ENCODE assay signal across 11 cellular contexts in genomic region chr15:40252141-40252437, GRCh38. TPM values are rescaled to one million over a fixed set of nuclear protein-coding genes. Genes with fewer than 3 reads are reported as not detected.
DNase-seq lines count a peak whose midpoint lies in the region; ATAC-seq, FAIRE-seq and TF ChIP-seq lines count a peak whose summit lies in the region.
"Had no signal": no experiment of that assay in that cellular context is flagged by ENCODE, and none has a peak within 500 bp of the region (broad histone marks: within the 10 kb centered on the region; RNA-seq: fewer than 3 reads in every experiment).

No MANE protein-coding gene starts in this region.

- H4K20me1 ChIP-seq in keratinocyte (ENCODE audit: control insufficient read depth, extremely low read depth, insufficient read depth, low read length), result peaks cover 4% of the 10 kb centered on the region

- intact Hi-C loops in spleen (cut with DNase I; ENCODE audit: low total_unique reads), result no loop called here

- H3K79me2 ChIP-seq in keratinocyte (ENCODE audit: control insufficient read depth, insufficient read depth, low read length), result peaks cover 3% of the 10 kb centered on the region

- dilution Hi-C loops in keratinocyte (cut with MboI; ENCODE audit: extremely low pct_ligation_motif_present, low sequenced_read_pairs), result no loop called here

- peaks cover 31% of the 10 kb centered on the region for H3K27me3 ChIP-seq in H7 (ENCODE audit: control insufficient read depth, insufficient read depth, low read length)
- H3K27me3 ChIP-seq in keratinocyte (ENCODE audit: control insufficient read depth, extremely low read depth, insufficient read depth, low read length), result no peaks in the 10 kb centered on the region
- peaks cover 0 to 57% (median 32%) of the 10 kb centered on the region in 7 donors for H3K27me3 ChIP-seq in spleen (replicated peaks in 1 of 7)

- WGBS in spleen, 5 donors, result 40 to 56% (median 48%) methylated on average over 8 to 27 of the region's 27 CpGs

- no peak for DNase-seq in H7
- no peak for DNase-seq in central memory CD8-positive, alpha-beta T cell (ENCODE audit: low spot score in 2 of 2)
- no peak for DNase-seq in keratinocyte (ENCODE audit: low read depth, low spot score)
- no peak for DNase-seq in spleen
- no peak for DNase-seq in GF-D8 (lab: John Stamatoyannopoulos, UW)
- DNase-seq: brain microvascular endothelial cell, IMR-90 had no signal

- H3K9me3 ChIP-seq in keratinocyte (ENCODE audit: control insufficient read depth, low read depth, low read length) (no peaks in the 10 kb centered on the region), spleen (no peaks in the 10 kb centered on the region)
- H3K9me3 ChIP-seq: SK-N-SH had no signal

- peaks cover 26% of the 10 kb centered on the region for H3K27me3 Mint-ChIP-seq in central memory CD8-positive, alpha-beta T cell

- no peak overlapping the region for H3K9ac ChIP-seq in keratinocyte (ENCODE audit: control insufficient read depth, extremely low read depth, insufficient read depth, low read length)
- H3K9ac ChIP-seq: SK-N-SH had no signal

- H3K4me1 ChIP-seq in keratinocyte (ENCODE audit: control insufficient read depth, extremely low read depth, insufficient read depth, low read length), result peaks cover 41% of the 10 kb centered on the region
- peaks cover 0 to 22% (median 18%) of the 10 kb centered on the region in 6 donors for H3K4me1 ChIP-seq in spleen

- FAIRE-seq in keratinocyte (lab: Jason Lieb, UNC), result no peak

- ATAC-seq in central memory CD8-positive, alpha-beta T cell (replicated peaks; ENCODE audit: extremely low read depth, poor library complexity, severe bottlenecking), result no peak
- ATAC-seq in HG03442 (IDR thresholded peaks at IDR 0.05; ENCODE audit: unreplicated experiment), result no peak
- ATAC-seq in HG02642 (IDR thresholded peaks at IDR 0.05; ENCODE audit: poor library complexity, unreplicated experiment), result no peak
- no peak for ATAC-seq in GM21381 (IDR thresholded peaks at IDR 0.05; ENCODE audit: unreplicated experiment)

- no peak overlapping the region for H3K27ac Mint-ChIP-seq in central memory CD8-positive, alpha-beta T cell (ENCODE audit: low read depth)

- H3K36me3 Mint-ChIP-seq in central memory CD8-positive, alpha-beta T cell (ENCODE audit: insufficient read depth), result peaks cover 2% of the 10 kb centered on the region

- H3K4me3 ChIP-seq in H7 (ENCODE audit: insufficient read depth, low read depth, low read length) (peak overlapping the region; percentile 58), keratinocyte (ENCODE audit: control insufficient read depth in 2 of 3, extremely low read depth in 1 of 3, insufficient read depth in 2 of 3, low read depth in 1 of 3, low read length in 3 of 3) (no peak overlapping the region), spleen (peak overlapping the region in 7 of 8 donors; percentile 37 to 74 (median 49))

- no peaks in the 10 kb centered on the region for H3K9me3 Mint-ChIP-seq in central memory CD8-positive, alpha-beta T cell

- TF ChIP-seq CTCF in keratinocyte (optimal IDR thresholded peaks at IDR 0.05 in 1 of 3, IDR thresholded peaks at IDR 0.05 in 1 of 3, conservative IDR thresholded peaks at IDR 0.05 in 1 of 3; ENCODE audit: extremely low read depth in 1 of 3, insufficient read depth in 2 of 3, low read length in 3 of 3) (no peak), spleen (IDR thresholded peaks at IDR 0.05 in 8 of 11, conservative IDR thresholded peaks at IDR 0.05 in 3 of 11) (no peak)

- no peak overlapping the region for H2AFZ ChIP-seq in keratinocyte (ENCODE audit: control insufficient read depth, low read length)

- peak overlapping the region; percentile 59 for H3K4me3 Mint-ChIP-seq in central memory CD8-positive, alpha-beta T cell

- no peak overlapping the region for H3K27ac ChIP-seq in keratinocyte (ENCODE audit: control insufficient read depth, insufficient read depth, low read length)
- no peak overlapping the region for H3K27ac ChIP-seq in spleen
- H3K27ac ChIP-seq: brain microvascular endothelial cell had no signal

- peak overlapping the region; percentile 62 for H3K4me2 ChIP-seq in keratinocyte (ENCODE audit: control insufficient read depth, extremely low read depth, insufficient read depth, low read depth, low read length)

- H3K9me1 ChIP-seq in keratinocyte (ENCODE audit: control insufficient read depth, extremely low read depth, insufficient read depth, low read length), result no peaks in the 10 kb centered on the region

- no peaks in the 10 kb centered on the region; the same call in none of the 2 replicates for H3K36me3 ChIP-seq in H7 (replicated peaks; ENCODE audit: control insufficient read depth, insufficient read depth, low read length)
- peaks cover 20 to 22% of the 10 kb centered on the region in 2 experiments for H3K36me3 ChIP-seq in keratinocyte (ENCODE audit: control insufficient read depth in 2 of 2, extremely low read depth in 1 of 2, insufficient read depth in 2 of 2, low read length in 2 of 2)
- H3K36me3 ChIP-seq in spleen, result no peaks in the 10 kb centered on the region
- H3K36me3 ChIP-seq: brain microvascular endothelial cell had no signal

- no peak for TF ChIP-seq POLR2A in spleen (IDR thresholded peaks at IDR 0.05)

- peaks cover 22% of the 10 kb centered on the region for H3K4me1 Mint-ChIP-seq in central memory CD8-positive, alpha-beta T cell

RNA-seq across cellular contexts. Expression of gene PAK6, which starts 13.2 kb away (rescaled TPM):
- total RNA-seq in H7 (2014; rRNA removed; shearing (Covaris generic)), result 4.9 and 8.4 TPM in 2 replicates
- polyA plus RNA-seq in keratinocyte (9.6 to 19.2 TPM (median 11.5 TPM) in 3 replicates), spleen (under 1 TPM; 0.24 to 0.46 (median 0.38) TPM)
- 4.4 TPM for polyA plus RNA-seq in keratinocyte (2011; ENCODE audit: low read depth)
- 8.9 and 16.2 TPM in 2 replicates for polyA plus RNA-seq in keratinocyte (2011; cell fraction: cytosol; rRNA removed)
- polyA plus RNA-seq in keratinocyte (2011; cell fraction: nucleus; rRNA removed), result 19.8 and 25.6 TPM in 2 replicates
- 11.2 and 18.3 TPM in 2 replicates for polyA plus RNA-seq in keratinocyte (2012; ENCODE audit: low replicate concordance)
- 14.0 to 20.3 TPM (median 15.3 TPM) in 3 replicates for polyA minus RNA-seq in keratinocyte
- 51.4 TPM for polyA minus RNA-seq in keratinocyte (2011; cell fraction: cytosol; rRNA and poly(A)+ RNA removed)
- polyA minus RNA-seq in keratinocyte (2011; cell fraction: nucleus; rRNA and poly(A)+ RNA removed), result 15.9 and 22.1 TPM in 2 replicates
- 1 to 10 TPM; 1.5 to 5.4 (median 2.0) TPM for total RNA-seq in spleen
- total RNA-seq: IMR-90 had no signal

RNA-seq across cellular contexts. Expression of gene ANKRD63, which starts 30.8 kb away (rescaled TPM):
- 0.22 and 0.45 TPM in 2 replicates for total RNA-seq in H7 (2014; rRNA removed; shearing (Covaris generic))
- polyA plus RNA-seq in keratinocyte, result not detected in 3 replicates
- not detected for polyA plus RNA-seq in keratinocyte (2011; ENCODE audit: low read depth)
- not detected in 2 replicates for polyA plus RNA-seq in keratinocyte (2011; cell fraction: cytosol; rRNA removed)
- not detected in 2 replicates for polyA plus RNA-seq in keratinocyte (2011; cell fraction: nucleus; rRNA removed)
- polyA plus RNA-seq in keratinocyte (2012; ENCODE audit: low replicate concordance), result not detected in 2 replicates
- polyA minus RNA-seq in keratinocyte, result not detected in 3 replicates
- polyA minus RNA-seq in keratinocyte (2011; cell fraction: cytosol; rRNA and poly(A)+ RNA removed), result not detected
- polyA minus RNA-seq in keratinocyte (2011; cell fraction: nucleus; rRNA and poly(A)+ RNA removed), result not detected in 2 replicates
- total RNA-seq in spleen, result not detected
- not detected for polyA plus RNA-seq in spleen
- total RNA-seq: IMR-90 had no signal
- polyA plus RNA-seq: IMR-90, SK-N-SH had no signal

RNA-seq across cellular contexts. Expression of gene PLCB2, which starts 55.6 kb away (rescaled TPM):
- total RNA-seq in H7 (2014; rRNA removed; shearing (Covaris generic)), result 11.3 and 13.9 TPM in 2 replicates
- 0.52 to 1.1 TPM (median 0.73 TPM) in 3 replicates for polyA plus RNA-seq in keratinocyte
- not detected for polyA plus RNA-seq in keratinocyte (2011; ENCODE audit: low read depth)
- 0.69 and 0.72 TPM in 2 replicates for polyA plus RNA-seq in keratinocyte (2011; cell fraction: cytosol; rRNA removed)
- 0.73 and 1.3 TPM in 2 replicates for polyA plus RNA-seq in keratinocyte (2011; cell fraction: nucleus; rRNA removed)
- 0.23 and 1.4 TPM in 2 replicates for polyA plus RNA-seq in keratinocyte (2012; ENCODE audit: low replicate concordance)
- polyA minus RNA-seq in keratinocyte, result 0.40 to 0.69 TPM in 2 of 3 replicates, not detected in the other
- polyA minus RNA-seq in keratinocyte (2011; cell fraction: cytosol; rRNA and poly(A)+ RNA removed), result not detected
- polyA minus RNA-seq in keratinocyte (2011; cell fraction: nucleus; rRNA and poly(A)+ RNA removed), result not detected in 2 replicates
- 100 to 1,000 TPM; 175 to 247 (median 189) TPM for total RNA-seq in spleen
- 100 to 1,000 TPM in 2 of 3 donors, 10 to 100 TPM in 1; 63.8 to 190 (median 168) TPM for polyA plus RNA-seq in spleen

Comparison
In these comparisons a context has a peak if more than half of its experiments do, and no peak if none do; other contexts are left out.
1. H3K4me3 ChIP-seq: peak in H7 (single experiment) and spleen (7 of 8); none in keratinocyte (0 of 3).
2. RNA of gene PLCB2, which starts 55.6 kb away (total RNA-seq): 175 to 247 TPM in spleen; 11.3 to 13.9 TPM in H7; every median in the first group is over 10 times any median in the second.